12 cellular contexts compared by ENCODE assay signal in genomic region chr11:115522302-115522701, GRCh38. TPM values are rescaled to one million over a fixed set of nuclear protein-coding genes. Genes with fewer than 3 reads are reported as not detected.
DNase-seq lines count a peak whose midpoint lies in the region; ATAC-seq, FAIRE-seq and TF ChIP-seq lines count a peak whose summit lies in the region.
"Had no signal": no experiment of that assay in that cellular context is flagged by ENCODE, and none has a peak within 500 bp of the region (broad histone marks: within the 10 kb centered on the region; RNA-seq: fewer than 3 reads in every experiment).

No MANE protein-coding gene starts in this region.

- H3K4me3 Mint-ChIP-seq in progenitor cell of endocrine pancreas (ENCODE audit: low read depth): no peak overlapping the region

- no peak for FAIRE-seq in GM12891 (lab: Jason Lieb, UNC)
- FAIRE-seq: H1, K562 had no signal

- H3K9me3 Mint-ChIP-seq in progenitor cell of endocrine pancreas (ENCODE audit: low read depth): no peaks in the 10 kb centered on the region

- H3K27me3 Mint-ChIP-seq in progenitor cell of endocrine pancreas: no peaks in the 10 kb centered on the region

- H3K27ac Mint-ChIP-seq in progenitor cell of endocrine pancreas: no peak overlapping the region

- ATAC-seq in GM21367 (IDR thresholded peaks at IDR 0.05; ENCODE audit: unreplicated experiment) (peak; percentile 68), HG03354 (IDR thresholded peaks at IDR 0.05; ENCODE audit: poor library complexity, severe bottlenecking, unreplicated experiment) (peak; percentile 75), GM21717 (IDR thresholded peaks at IDR 0.05; ENCODE audit: unreplicated experiment) (no peak)
- ATAC-seq: K562 had no signal

- DNase-seq in GM12891 (ENCODE audit: insufficient read length, low spot score) (no peak), NOMO-1 treated with dmso at 0.1 percent for 144 hours (lab: John Stamatoyannopoulos, UW; ENCODE audit: unreplicated experiment) (peak; percentile 32), Ammon's horn (ENCODE audit: low spot score) (no peak), ureter (ENCODE audit: low spot score) (no peak), progenitor cell of endocrine pancreas (ENCODE audit: low spot score, unreplicated experiment) (no peak)
- DNase-seq: DMS53, NCI-H187 treated with DMSO at 0.1 percent for 48 hours had no signal

- no peak for TF ChIP-seq POLR2A in GM12891 (IDR thresholded peaks at IDR 0.05; ENCODE audit: low read depth, low read length)

- H3K36me3 Mint-ChIP-seq in progenitor cell of endocrine pancreas (ENCODE audit: insufficient read depth): no peaks in the 10 kb centered on the region

- H3K4me1 Mint-ChIP-seq in progenitor cell of endocrine pancreas (ENCODE audit: low read depth): peaks cover 48% of the 10 kb centered on the region

- no peak for TF ChIP-seq CTCF in progenitor cell of endocrine pancreas (IDR thresholded peaks at IDR 0.05; ENCODE audit: unreplicated experiment)

TF ChIP-seq in GM12891, 5 proteins besides CTCF, POLR2A, EP300 and RAD21:
- no peak for TF ChIP-seq POU2F2 (IDR thresholded peaks at IDR 0.05; ENCODE audit: low read depth, low read length)
- TF ChIP-seq SPI1 (IDR thresholded peaks at IDR 0.05; ENCODE audit: low read depth, low read length): peak; percentile 59; the same call in 1 of the 2 replicates

RNA-seq across cellular contexts. Expression of gene CADM1, which starts 18.1 kb away (rescaled TPM):
- polyA plus RNA-seq in GM12891 (2012; ENCODE audit: low read depth, missing spikeins): 19.9 TPM
- total RNA-seq in ureter (58.0 TPM), progenitor cell of endocrine pancreas (147 and 154 TPM in 2 replicates)
- polyA plus RNA-seq: K562 had no signal
